In the genomic region with DNA sequence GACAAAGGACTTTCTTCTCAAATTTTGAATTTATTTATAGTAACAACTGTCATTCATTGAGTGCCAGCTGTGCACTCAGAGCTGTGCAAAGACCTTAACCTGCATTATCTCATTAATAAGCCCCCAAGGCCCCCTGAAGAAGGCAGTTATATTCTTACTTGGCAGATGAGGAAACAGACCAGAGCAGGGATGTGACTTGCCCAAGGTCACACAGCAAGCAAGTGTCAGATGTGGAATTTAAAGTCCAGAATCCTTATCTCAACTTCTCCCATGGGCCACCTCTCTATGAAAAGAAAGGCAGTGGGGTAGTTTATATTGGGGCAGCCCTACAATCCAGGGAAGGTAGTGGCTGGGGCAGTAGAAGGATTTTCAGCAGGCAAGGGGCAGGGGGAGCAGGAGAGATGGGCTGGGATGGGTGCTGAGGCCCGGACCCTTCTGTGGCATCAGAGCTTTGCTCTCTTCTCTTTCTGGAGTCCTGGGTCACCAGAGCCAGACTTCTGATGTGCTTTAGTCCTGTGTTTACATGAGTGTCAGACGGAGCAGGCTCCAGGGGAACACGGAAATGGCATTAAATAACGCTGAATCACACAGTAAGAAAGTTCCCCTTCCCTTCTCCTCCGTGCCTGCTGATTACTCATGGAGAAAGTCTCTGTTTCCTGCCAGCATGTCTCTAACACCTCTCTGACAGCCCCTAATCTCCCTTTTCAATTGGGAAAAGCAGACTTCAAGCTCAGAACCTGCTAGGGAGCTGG, we compare ENCODE assay signal across 1 cellular context.
A peak's percentile ranks its signal among the peaks of the same experiment; 100 is the strongest.
TF ChIP-seq lines count a peak whose summit lies in the region.

No MANE protein-coding gene starts in this region.

TF ChIP-seq in HCT116, 20 proteins besides CTCF, POLR2A, EP300 and RAD21 (continued from another document):
- TF ChIP-seq, protein P1, sequence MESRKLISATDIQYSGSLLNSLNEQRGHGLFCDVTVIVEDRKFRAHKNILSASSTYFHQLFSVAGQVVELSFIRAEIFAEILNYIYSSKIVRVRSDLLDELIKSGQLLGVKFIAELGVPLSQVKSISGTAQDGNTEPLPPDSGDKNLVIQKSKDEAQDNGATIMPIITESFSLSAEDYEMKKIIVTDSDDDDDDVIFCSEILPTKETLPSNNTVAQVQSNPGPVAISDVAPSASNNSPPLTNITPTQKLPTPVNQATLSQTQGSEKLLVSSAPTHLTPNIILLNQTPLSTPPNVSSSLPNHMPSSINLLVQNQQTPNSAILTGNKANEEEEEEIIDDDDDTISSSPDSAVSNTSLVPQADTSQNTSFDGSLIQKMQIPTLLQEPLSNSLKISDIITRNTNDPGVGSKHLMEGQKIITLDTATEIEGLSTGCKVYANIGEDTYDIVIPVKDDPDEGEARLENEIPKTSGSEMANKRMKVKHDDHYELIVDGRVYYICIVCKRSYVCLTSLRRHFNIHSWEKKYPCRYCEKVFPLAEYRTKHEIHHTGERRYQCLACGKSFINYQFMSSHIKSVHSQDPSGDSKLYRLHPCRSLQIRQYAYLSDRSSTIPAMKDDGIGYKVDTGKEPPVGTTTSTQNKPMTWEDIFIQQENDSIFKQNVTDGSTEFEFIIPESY (IDR thresholded peaks at IDR 0.05; ENCODE audit: extremely low read depth, insufficient replicate concordance, low read length): no peak
- peak; percentile 76 for TF ChIP-seq CBX3 (IDR thresholded peaks at IDR 0.05; ENCODE audit: low read depth)
- peak; percentile 67 for TF ChIP-seq SP1 (IDR thresholded peaks at IDR 0.05; ENCODE audit: low read depth)
- TF ChIP-seq EGR1 (IDR thresholded peaks at IDR 0.05; ENCODE audit: low read depth): no peak
- no peak for TF ChIP-seq ZNF274 (IDR thresholded peaks at IDR 0.05; ENCODE audit: low read depth, low read length)
- TF ChIP-seq POLR2AphosphoS5 (IDR thresholded peaks at IDR 0.05; ENCODE audit: low read depth, low read length): 0 out of 2 replicates have a peak, but pooled peaks have one; percentile 11
- no peak for TF ChIP-seq SRF (IDR thresholded peaks at IDR 0.05; ENCODE audit: low read depth)
- TF ChIP-seq EZH2 (IDR thresholded peaks at IDR 0.05): no peak
- TF ChIP-seq EZH2phosphoT487 (IDR thresholded peaks at IDR 0.05; ENCODE audit: borderline replicate concordance): no peak
- TF ChIP-seq TCF7L2 (IDR thresholded peaks at IDR 0.05; ENCODE audit: borderline replicate concordance, extremely low read depth, insufficient read depth, insufficient read length): no peak
- TF ChIP-seq FOSL1 (IDR thresholded peaks at IDR 0.05; ENCODE audit: low read depth): peak; percentile 63
- no peak for TF ChIP-seq REST (IDR thresholded peaks at IDR 0.05; ENCODE audit: low read depth)
